ENCODE assay signal across 8 cellular contexts in the genomic region with DNA sequence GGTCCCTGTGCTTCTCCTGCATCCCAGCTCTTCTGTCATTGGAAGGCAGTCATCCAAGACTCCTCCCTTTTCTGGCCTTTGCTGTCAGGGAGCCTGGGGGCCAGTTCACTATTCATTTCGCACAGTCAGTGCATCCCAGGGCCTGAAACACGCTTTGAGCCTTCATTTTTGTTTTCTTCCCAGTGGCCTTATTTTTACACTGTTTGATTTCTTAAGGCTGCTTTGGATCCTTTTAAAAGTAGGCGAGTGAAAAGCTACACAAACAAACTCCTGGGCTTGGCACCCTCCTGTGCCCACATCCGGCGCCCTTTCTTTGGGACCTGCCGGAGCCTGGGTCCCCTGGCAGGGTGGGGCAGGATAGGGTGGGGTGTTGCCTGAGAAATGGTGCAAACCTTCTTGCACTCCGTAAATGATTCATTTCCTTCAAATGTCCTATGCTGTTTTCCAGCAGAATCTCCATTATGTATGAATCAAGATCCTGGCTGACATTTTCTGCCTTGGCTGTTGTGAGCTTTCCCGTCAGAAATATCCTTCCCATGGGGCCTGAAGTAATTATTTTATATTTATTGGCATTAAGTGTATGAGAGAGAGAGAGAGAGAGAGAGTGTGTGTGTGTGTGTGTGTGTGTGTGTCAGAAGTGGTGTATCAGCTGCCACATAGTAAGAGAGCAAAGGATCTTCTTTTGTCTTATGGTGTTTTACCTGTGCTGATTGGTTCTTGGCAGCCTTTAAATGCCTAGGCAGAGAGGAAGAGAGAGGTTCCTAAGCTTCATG. TPM values are rescaled to one million over a fixed set of nuclear protein-coding genes. Genes with fewer than 3 reads are reported as not detected.
DNase-seq lines count a peak whose midpoint lies in the region; ATAC-seq and TF ChIP-seq lines count a peak whose summit lies in the region.

No MANE protein-coding gene starts in this region.

- ATAC-seq in GM18505 (IDR thresholded peaks at IDR 0.05; ENCODE audit: unreplicated experiment) (no peak), HG02884 (IDR thresholded peaks at IDR 0.05; ENCODE audit: unreplicated experiment) (no peak)

- H3K36me3 ChIP-seq in muscle layer of duodenum (ENCODE audit: control insufficient read depth in 1 of 2, insufficient read depth in 2 of 2, low read length in 2 of 2), result no peaks in the 10 kb centered on the region

- H3K4me3 ChIP-seq in cardiac fibroblast (replicated peaks in 1 of 2; ENCODE audit: low read depth in 2 of 2, low read length in 2 of 2) (peak overlapping the region in 1 of 2 donors; percentile 9), muscle layer of duodenum (ENCODE audit: low read depth in 1 of 2, low read length in 2 of 2) (no peak overlapping the region)

- peaks cover 18 to 30% of the 10 kb centered on the region in 2 donors for H3K4me1 ChIP-seq in muscle layer of duodenum (ENCODE audit: control insufficient read depth in 1 of 2, insufficient read depth in 2 of 2, low read length in 2 of 2)

- DNase-seq in Ammon's horn (ENCODE audit: low spot score) (peak; percentile 50), M059J (ENCODE audit: low read depth) (peak; percentile 70), cardiac fibroblast (ENCODE audit: low read depth in 2 of 2) (peak; percentile 81), NCI-H2081 treated with DMSO at 0.1 percent for 48 hours (lab: John Stamatoyannopoulos, UW) (no peak), COLO829 (ENCODE audit: low spot score) (no peak)

- H3K9me3 ChIP-seq in muscle layer of duodenum (ENCODE audit: control insufficient read depth in 1 of 2, low read length in 2 of 2), result peaks cover 3 to 4% of the 10 kb centered on the region in 2 donors

- TF ChIP-seq CTCF in cardiac fibroblast (IDR thresholded peaks at IDR 0.05; ENCODE audit: low read depth, low read length), result no peak

- no peaks in the 10 kb centered on the region for H3K27me3 ChIP-seq in muscle layer of duodenum (ENCODE audit: low read depth, low read length)

- peak overlapping the region; percentile 52 for H3K27ac ChIP-seq in muscle layer of duodenum (ENCODE audit: low read length)

- TF ChIP-seq POLR2A in GM18505 (IDR thresholded peaks at IDR 0.05; ENCODE audit: borderline replicate concordance, extremely low read depth, insufficient read depth, insufficient read length), result no peak

RNA-seq across cellular contexts. Expression of a gene that starts 45.6 kb away (rescaled TPM):
- 6.4 and 13.9 TPM in 2 replicates for total RNA-seq in M059J (2014; rRNA removed; shearing (Covaris generic))

Comparison
In these comparisons a context has a peak if more than half of its experiments do, and no peak if none do; other contexts are left out.
1. DNase-seq: peak in Ammon's horn (single experiment), M059J (single experiment) and cardiac fibroblast (2 of 2); none in NCI-H2081 treated with DMSO at 0.1 percent for 48 hours (single experiment) and COLO829 (single experiment).